1 cellular context compared by ENCODE assay signal in the genomic region with DNA sequence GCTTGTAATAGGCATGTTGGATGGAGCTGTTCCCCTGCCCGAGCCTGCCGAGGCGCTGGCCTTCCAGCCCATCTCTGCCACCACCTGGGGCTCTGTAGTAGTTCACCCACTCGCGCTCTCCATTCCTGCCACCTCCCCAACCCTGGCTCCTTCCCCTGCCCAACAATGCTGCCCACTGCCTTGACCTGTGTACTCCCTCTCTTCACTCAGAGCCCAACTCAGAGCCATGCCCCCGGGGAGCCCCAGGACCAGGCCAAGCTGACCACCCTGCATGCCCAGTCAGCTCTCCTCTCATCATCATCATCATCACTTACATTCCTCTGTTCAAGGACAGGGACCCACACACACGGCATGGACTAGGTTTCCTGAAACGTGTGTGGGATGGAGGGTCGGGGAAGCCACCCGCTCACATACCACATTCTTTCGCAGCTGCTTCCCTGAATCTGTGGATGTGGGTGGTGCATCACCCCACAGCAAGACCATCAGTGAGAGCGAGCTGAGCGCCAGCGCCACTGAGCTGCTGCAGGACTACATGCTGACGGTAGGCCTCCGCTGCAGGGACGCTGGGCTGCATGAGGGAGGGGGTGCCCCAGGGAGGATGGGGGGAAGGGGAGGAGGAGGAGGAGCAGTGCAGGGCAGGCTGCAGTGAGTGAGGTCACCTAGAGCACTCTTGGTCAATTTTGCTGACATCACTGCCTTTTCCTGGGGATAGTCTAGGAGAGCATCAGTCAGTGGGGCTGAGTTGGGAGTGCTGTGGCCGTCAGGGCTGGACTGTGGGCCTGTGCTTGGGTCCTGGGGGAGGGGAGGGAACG.
TF ChIP-seq lines count a peak whose summit lies in the region.

No MANE protein-coding gene starts in this region.

TF ChIP-seq in WTC11, 78 proteins besides CTCF, POLR2A, EP300 and RAD21:
- TF ChIP-seq E2F1 (CRISPR knock-in tag; IDR thresholded peaks at IDR 0.05), result no peak
- no peak for TF ChIP-seq GTF2I (CRISPR knock-in tag; conservative IDR thresholded peaks at IDR 0.05)
